1 cellular context compared by ENCODE assay signal in the genomic region with DNA sequence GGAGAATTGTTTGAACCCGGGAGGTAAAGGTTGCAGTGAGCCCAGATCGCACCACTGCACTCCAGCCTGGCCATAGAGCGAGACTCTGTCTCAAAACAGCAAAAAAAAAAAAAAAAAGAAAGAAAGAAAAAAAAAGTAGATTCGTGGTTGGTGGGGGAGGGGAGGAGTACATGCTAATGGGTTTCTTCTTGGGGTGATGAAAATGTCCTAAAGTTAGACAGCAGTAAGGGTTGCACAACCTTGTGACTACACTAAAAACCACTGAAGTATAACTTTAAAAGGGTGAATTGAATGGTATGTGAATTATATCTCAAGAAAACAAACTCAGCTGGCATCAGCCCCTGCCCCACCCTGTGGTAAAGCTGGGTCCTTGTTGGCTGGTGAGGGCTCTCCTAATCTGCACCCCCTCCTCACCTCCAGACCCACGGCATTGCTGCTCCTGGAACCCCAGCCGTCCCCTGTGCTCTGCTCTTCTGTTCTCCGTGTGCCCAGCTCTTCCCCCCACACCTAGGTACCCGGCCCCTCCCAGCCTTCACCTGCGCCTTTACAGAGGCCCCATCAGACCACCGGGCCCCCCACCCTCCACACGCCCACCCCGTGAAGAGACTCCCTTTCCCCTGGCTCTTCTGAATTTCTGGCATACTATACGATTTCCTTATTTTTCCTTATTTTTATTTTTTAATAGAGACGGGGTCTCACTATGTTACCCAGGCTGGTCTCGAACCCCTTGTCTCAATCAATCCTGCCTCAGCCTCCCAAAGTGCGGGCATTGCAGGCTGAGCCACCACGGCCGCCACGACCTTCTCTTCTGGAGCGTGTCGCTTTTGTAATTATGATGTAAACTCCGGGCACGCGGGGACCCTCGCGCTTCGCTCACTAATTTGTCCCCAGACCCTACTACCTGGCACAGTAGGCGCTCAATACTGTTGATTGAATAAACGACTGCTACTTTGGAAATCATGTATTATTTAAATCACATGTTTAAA.
TF ChIP-seq lines count a peak whose summit lies in the region.

No MANE protein-coding gene starts in this region.

TF ChIP-seq in endothelial cell of umbilical vein, 7 proteins besides CTCF, POLR2A, EP300 and RAD21:
- TF ChIP-seq JUN (IDR thresholded peaks at IDR 0.05; ENCODE audit: borderline replicate concordance, insufficient read depth, insufficient read length, low read depth): no peak
